18 cellular contexts compared by ENCODE assay signal in the genomic region with DNA sequence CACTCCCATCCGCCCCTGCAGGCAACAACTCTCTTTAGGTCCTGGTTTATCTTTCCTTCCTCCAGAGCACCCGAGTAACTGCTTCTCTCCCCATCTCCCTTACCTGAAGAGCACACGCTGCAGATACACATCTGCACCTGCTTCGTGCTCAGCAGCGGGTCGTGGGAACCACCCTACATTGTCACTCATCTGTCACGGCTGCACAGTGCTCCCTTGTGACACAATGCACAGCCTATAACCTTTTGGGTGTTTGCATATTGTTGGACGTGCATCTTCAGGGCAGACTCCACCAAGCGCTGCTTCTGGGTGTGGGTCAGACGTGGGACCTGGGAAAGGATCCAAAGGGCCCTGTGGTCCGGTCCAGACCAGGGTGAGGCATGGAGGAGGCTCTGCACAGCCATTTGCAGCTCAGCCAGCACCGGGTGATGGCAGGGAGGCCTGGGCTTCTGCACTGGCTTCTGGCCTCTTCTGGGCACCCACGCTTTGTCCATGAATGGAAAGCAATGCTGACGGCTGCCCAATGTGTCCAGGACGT. TPM values are rescaled to one million over a fixed set of nuclear protein-coding genes. Genes with fewer than 3 reads are reported as not detected.
DNase-seq lines count a peak whose midpoint lies in the region; ATAC-seq and TF ChIP-seq lines count a peak whose summit lies in the region.
"Had no signal": no experiment of that assay in that cellular context is flagged by ENCODE, and none has a peak within 500 bp of the region (broad histone marks: within the 10 kb centered on the region; RNA-seq: fewer than 3 reads in every experiment).

No MANE protein-coding gene starts in this region.

- H4K8ac ChIP-seq in neuronal stem cell (ENCODE audit: low read depth, low read length): no peak overlapping the region

- no peak overlapping the region for H3K4ac ChIP-seq in neuronal stem cell (ENCODE audit: low read length)

- H3K4me1 ChIP-seq in HEK293 (ENCODE audit: control insufficient read depth, insufficient read depth, low read length) (no peaks in the 10 kb centered on the region), neuronal stem cell (ENCODE audit: control insufficient read depth in 2 of 2, insufficient read depth in 1 of 2, low read depth in 1 of 2, low read length in 2 of 2) (peaks cover 0 to 5% of the 10 kb centered on the region in 2 donors)
- H3K4me1 ChIP-seq: prostate gland, uterus had no signal

- no peaks in the 10 kb centered on the region for H3K9me3 ChIP-seq in HEK293 (ENCODE audit: control insufficient read depth, insufficient read depth, low read depth, low read length)
- H3K9me3 ChIP-seq in neuronal stem cell (replicated peaks in 1 of 2; ENCODE audit: control insufficient read depth in 2 of 2, insufficient read depth in 1 of 2, low read depth in 1 of 2, low read length in 2 of 2): peaks cover 0 to 5% of the 10 kb centered on the region in 2 donors
- H3K9me3 ChIP-seq: prostate gland, uterus had no signal

- no peaks in the 10 kb centered on the region for H3K36me3 Mint-ChIP-seq in chondrocyte (ENCODE audit: low read depth)
- H3K36me3 Mint-ChIP-seq in activated CD4-positive, alpha-beta memory T cell treated with anti-CD3 and anti-CD28 coated beads for 36 hours: peaks cover 10% of the 10 kb centered on the region

- no peak overlapping the region for H4K91ac ChIP-seq in neuronal stem cell (ENCODE audit: low read depth, low read length, poor library complexity)

- CTCF ChIA-PET in HEK293 (lab: Yijun Ruan, JAX): interaction anchor here (0.6 to 1.4 kb wide), 2 partner anchors 15 to 19 kb away, joined by 3 to 4 read pairs; no protein-coding TSS in a partner anchor
- CTCF ChIA-PET in activated CD4-positive, alpha-beta memory T cell treated with anti-CD3 and anti-CD28 coated beads for 36 hours (lab: Charles Lee): no interaction called here

- in situ Hi-C loops in ACHN (cut with HindIII; ENCODE audit: low pct_ligation_motif_present, low pct_unique_long_range_greater_than_20kb, low sequenced_read_pairs): no loop called here

- intact Hi-C loops in activated CD4-positive, alpha-beta memory T cell treated with anti-CD3 and anti-CD28 coated beads for 36 hours (cut with micrococcal nuclease): no loop called here

- H2AK5ac ChIP-seq in neuronal stem cell (ENCODE audit: low read depth, low read length): no peak overlapping the region

- peak overlapping the region; percentile 83 for H3K23ac ChIP-seq in neuronal stem cell (ENCODE audit: low read depth, low read length, poor library complexity)

- H3K27me3 Mint-ChIP-seq in chondrocyte (ENCODE audit: low read depth): peaks cover 19% of the 10 kb centered on the region
- no peaks in the 10 kb centered on the region for H3K27me3 Mint-ChIP-seq in activated CD4-positive, alpha-beta memory T cell treated with anti-CD3 and anti-CD28 coated beads for 36 hours

- H3K4me2 ChIP-seq in neuronal stem cell (ENCODE audit: insufficient read depth, low read length, poor library complexity, severe bottlenecking): no peak overlapping the region
- H3K4me2 ChIP-seq: PC-9 had no signal

- no peaks in the 10 kb centered on the region for H3K27me3 ChIP-seq in neuronal stem cell (ENCODE audit: control insufficient read depth in 3 of 3, insufficient read depth in 3 of 3, low read depth in 1 of 3, low read length in 3 of 3)
- H3K27me3 ChIP-seq: uterus had no signal

- no peak overlapping the region for H3K4me3 Mint-ChIP-seq in chondrocyte (ENCODE audit: unreplicated experiment)
- no peak overlapping the region for H3K4me3 Mint-ChIP-seq in activated CD4-positive, alpha-beta memory T cell treated with anti-CD3 and anti-CD28 coated beads for 36 hours
- H3K4me3 Mint-ChIP-seq: activated naive CD4-positive, alpha-beta T cell treated with anti-CD3 and anti-CD28 coated beads for 36 hours had no signal

- H3K18ac ChIP-seq in neuronal stem cell (ENCODE audit: low read length): no peak overlapping the region

- H3K9ac ChIP-seq in neuronal stem cell (ENCODE audit: low read depth, low read length, poor library complexity): no peak overlapping the region

- ATAC-seq in activated CD4-positive, CD25-positive, alpha-beta regulatory T cell treated with anti-CD3 and anti-CD28 coated beads, Interleukin-2, amount 50 U/mL, for 24 hours: no peak
- ATAC-seq: stimulated activated naive CD8-positive, alpha-beta T cell treated with anti-CD3 and anti-CD28 coated beads, Interleukin-15, Interleukin-2, amounts not matched to agents 100 U/mL and 50 U/mL, for 24 hours had no signal

- POLR2A ChIA-PET in HEK293 (lab: Yijun Ruan, JAX): no interaction called here
- POLR2A ChIA-PET in activated CD4-positive, alpha-beta memory T cell treated with anti-CD3 and anti-CD28 coated beads for 36 hours (lab: Charles Lee): no interaction called here

- no peak overlapping the region for H2BK15ac ChIP-seq in neuronal stem cell (ENCODE audit: low read length)

- H2AFZ ChIP-seq in neuronal stem cell (ENCODE audit: low read length): no peak overlapping the region
- H2AFZ ChIP-seq: PC-9 had no signal

- TF ChIP-seq CTCF in HEK293 (tag by site-specific recombination; IDR thresholded peaks at IDR 0.05): no peak
- no peak for TF ChIP-seq CTCF in chondrocyte (IDR thresholded peaks at IDR 0.05)

- DNase-seq in activated CD4-positive, CD25-positive, alpha-beta regulatory T cell treated with anti-CD3 and anti-CD28 coated beads, Interleukin-2, amount 50 U/mL, for 72 hours: peak; percentile 23
- DNase-seq in chondrocyte (ENCODE audit: low spot score): peak; percentile 57
- DNase-seq in neuronal stem cell (ENCODE audit: low spot score): no peak
- DNase-seq in NCI-H146 treated with DMSO at 0.1 percent for 48 hours (lab: John Stamatoyannopoulos, UW; ENCODE audit: unreplicated experiment): no peak
- no peak for DNase-seq in ACHN
- DNase-seq in activated CD4-positive, alpha-beta memory T cell treated with anti-CD3 and anti-CD28 coated beads for 36 hours: no peak
- DNase-seq: activated naive CD4-positive, alpha-beta T cell treated with anti-CD3 and anti-CD28 coated beads for 36 hours; effector memory CD4-positive, alpha-beta T cell; hippocampal formation; NCI-H1694 treated with DMSO at 0.1 percent for 48 hours; NCI-H510A treated with DMSO at 0.1 percent for 48 hours; PC-9; stimulated activated naive CD8-positive, alpha-beta T cell treated with anti-CD3 and anti-CD28 coated beads, Interleukin-15, Interleukin-2, amounts not matched to agents 100 U/mL and 50 U/mL, for 24 hours had no signal

- H3K27ac ChIP-seq in HEK293 (ENCODE audit: extremely low read depth, low read depth, low read length) (no peak overlapping the region), neuronal stem cell (replicated peaks; ENCODE audit: low read length) (no peak overlapping the region)
- H3K27ac ChIP-seq: HL-60, PC-9, prostate gland, uterus had no signal

- no peak overlapping the region for H2BK12ac ChIP-seq in neuronal stem cell (ENCODE audit: low read length)

- no peaks in the 10 kb centered on the region for H3K4me1 Mint-ChIP-seq in chondrocyte (ENCODE audit: low read depth)
- H3K4me1 Mint-ChIP-seq in activated CD4-positive, alpha-beta memory T cell treated with anti-CD3 and anti-CD28 coated beads for 36 hours (ENCODE audit: low read depth): peaks cover 24% of the 10 kb centered on the region

- no peak overlapping the region for H2BK120ac ChIP-seq in neuronal stem cell (ENCODE audit: low read depth, low read length)

- no peak overlapping the region for H3K14ac ChIP-seq in neuronal stem cell (ENCODE audit: low read length)

- no CpG with 5 or more reads among the region's 15 CpGs for WGBS in neuronal stem cell (ENCODE audit: extremely low coverage in 2 of 2, insufficient read length in 2 of 2, insufficient replicate concordance in 1 of 2), 2 donors

- peak overlapping the region; percentile 72 for H2BK5ac ChIP-seq in neuronal stem cell (ENCODE audit: low read length)

- H3K27ac Mint-ChIP-seq in chondrocyte (ENCODE audit: unreplicated experiment): no peak overlapping the region
- no peak overlapping the region for H3K27ac Mint-ChIP-seq in activated CD4-positive, alpha-beta memory T cell treated with anti-CD3 and anti-CD28 coated beads for 36 hours

- peaks cover 2% of the 10 kb centered on the region for H3K79me1 ChIP-seq in neuronal stem cell (ENCODE audit: low read depth, low read length)

- no peaks in the 10 kb centered on the region for H3K9me3 Mint-ChIP-seq in chondrocyte (ENCODE audit: low read depth)
- no peaks in the 10 kb centered on the region for H3K9me3 Mint-ChIP-seq in activated CD4-positive, alpha-beta memory T cell treated with anti-CD3 and anti-CD28 coated beads for 36 hours
- H3K9me3 Mint-ChIP-seq: activated naive CD4-positive, alpha-beta T cell treated with anti-CD3 and anti-CD28 coated beads for 36 hours had no signal

- H3K36me3 ChIP-seq in HEK293 (ENCODE audit: control insufficient read depth in 2 of 2, insufficient read depth in 1 of 2, low read length in 2 of 2): peaks cover 17 to 26% of the 10 kb centered on the region in 2 experiments; a peak in 2 of 3 replicates
- peaks cover 22 to 41% of the 10 kb centered on the region in 2 donors for H3K36me3 ChIP-seq in neuronal stem cell (replicated peaks in 1 of 2; ENCODE audit: control insufficient read depth in 2 of 2, insufficient read depth in 2 of 2, low read length in 2 of 2)
- H3K36me3 ChIP-seq: prostate gland, uterus had no signal

- H3K4me3 ChIP-seq in HEK293 (ENCODE audit: low read depth, low read length) (no peak overlapping the region), neuronal stem cell (ENCODE audit: low read length in 2 of 2) (no peak overlapping the region)
- H3K4me3 ChIP-seq: PC-9, prostate gland, uterus had no signal

RNA-seq across cellular contexts. Expression of a gene that starts 42.5 kb away (rescaled TPM):
- total RNA-seq in chondrocyte: 9.6 to 12.2 TPM (median 11.5 TPM) in 3 replicates
- 6.2 TPM for polyA plus RNA-seq in neuronal stem cell (2013, experiment 1 of 2)
- polyA plus RNA-seq in neuronal stem cell (2013, experiment 2 of 2): 6.2 TPM
- 10 to 100 TPM; 39.8 to 39.9 TPM for total RNA-seq in activated CD4-positive, alpha-beta memory T cell treated with anti-CD3 and anti-CD28 coated beads for 36 hours

RNA-seq across cellular contexts. Expression of a gene that starts 56.3 kb away (rescaled TPM):
- 41.7 to 50.6 TPM (median 42.9 TPM) in 3 replicates for total RNA-seq in chondrocyte
- 25.5 TPM for polyA plus RNA-seq in neuronal stem cell (2013, experiment 1 of 2)
- polyA plus RNA-seq in neuronal stem cell (2013, experiment 2 of 2): 25.6 TPM
- total RNA-seq in activated CD4-positive, alpha-beta memory T cell treated with anti-CD3 and anti-CD28 coated beads for 36 hours: 10 to 100 TPM; 16.1 to 17.3 TPM

Comparison
In these comparisons a context has a peak if more than half of its experiments do, and no peak if none do; other contexts are left out.
1. DNase-seq: peak in activated CD4-positive, CD25-positive, alpha-beta regulatory T cell treated with anti-CD3 and anti-CD28 coated beads, Interleukin-2, amount 50 U/mL, for 72 hours (single experiment) and chondrocyte (single experiment); none in neuronal stem cell (single experiment), NCI-H146 treated with DMSO at 0.1 percent for 48 hours (single experiment), ACHN (single experiment) and activated CD4-positive, alpha-beta memory T cell treated with anti-CD3 and anti-CD28 coated beads for 36 hours (single experiment).